Comparison of ENCODE assay signal across 9 cellular contexts in the genomic region with DNA sequence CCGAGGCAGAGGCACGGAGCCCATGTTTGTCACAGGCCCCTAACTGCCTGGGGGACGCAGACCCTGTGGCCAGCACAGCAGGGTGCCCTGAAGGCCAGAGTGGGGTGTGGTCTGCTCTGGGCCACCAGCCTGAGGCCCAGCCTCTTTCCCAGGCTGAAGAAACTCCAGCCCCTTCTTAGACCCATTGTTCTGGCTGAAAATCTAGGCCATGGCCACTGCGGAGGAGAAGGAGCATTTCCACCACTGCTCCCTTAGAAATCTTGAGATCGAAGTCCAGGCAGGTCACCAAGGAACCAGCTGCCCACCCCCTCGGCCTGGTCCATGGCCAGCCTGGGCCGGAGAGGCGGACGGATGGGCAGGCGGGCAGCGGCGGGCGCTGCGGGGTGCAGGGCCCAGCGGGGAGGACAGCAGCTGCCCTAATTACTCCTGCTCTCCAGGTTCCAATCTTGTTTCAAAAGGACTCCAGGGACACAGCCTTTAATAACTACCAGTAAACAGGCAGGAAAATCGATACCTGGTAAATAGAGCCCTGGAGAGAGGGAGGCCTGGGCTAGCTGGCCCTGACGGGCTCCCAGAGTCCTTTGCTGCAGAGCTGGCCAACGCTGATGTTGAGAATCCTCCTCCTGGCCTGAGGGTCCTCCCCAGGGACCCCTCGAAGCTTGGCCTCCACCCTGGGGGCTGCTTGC. TPM values are rescaled to one million over a fixed set of nuclear protein-coding genes. Genes with fewer than 3 reads are reported as not detected.
DNase-seq lines count a peak whose midpoint lies in the region; ATAC-seq and TF ChIP-seq lines count a peak whose summit lies in the region.
"Had no signal": no experiment of that assay in that cellular context is flagged by ENCODE, and none has a peak within 500 bp of the region (broad histone marks: within the 10 kb centered on the region; RNA-seq: fewer than 3 reads in every experiment).

No MANE protein-coding gene starts in this region.

- H3K4me3 ChIP-seq in dorsolateral prefrontal cortex = no peak overlapping the region

- H3K27me3 ChIP-seq in dorsolateral prefrontal cortex = no peaks in the 10 kb centered on the region

- no peak for TF ChIP-seq CTCF in dorsolateral prefrontal cortex (IDR thresholded peaks at IDR 0.05 in 54 of 56, conservative IDR thresholded peaks at IDR 0.05 in 2 of 56; ENCODE audit: low read depth in 1 of 56, partially characterized antibody in 56 of 56)

- DNase-seq in ELF-1 (ENCODE audit: low read depth, low spot score) (peak; percentile 78), NCI-H2107 treated with DMSO at 0.1 percent for 48 hours (lab: John Stamatoyannopoulos, UW; ENCODE audit: unreplicated experiment) (peak; percentile 93), dorsolateral prefrontal cortex (peak in 4 of 10 donors; percentile 34 to 65 (median 52)), posterior cingulate gyrus (peak in 6 of 10 donors; percentile 39 to 90 (median 60))
- no peak for DNase-seq in stimulated activated CD4-positive, alpha-beta T cell treated with anti-CD3 and anti-CD28 coated beads, Interleukin-4, amount 100 ng/mL, for 1 hour
- DNase-seq in activated CD4-positive, alpha-beta T cell treated with anti-CD3 and anti-CD28 coated beads for 1 hour = no peak
- no peak for DNase-seq in stimulated activated naive CD4-positive, alpha-beta T cell treated with Interleukin-2 at 50 U/mL for 16 hours (lab: John Stamatoyannopoulos, UW)
- DNase-seq: foreskin melanocyte had no signal

- intact Hi-C loops in dorsolateral prefrontal cortex (cut with DNase I) = no loop called here
- intact Hi-C loops in posterior cingulate gyrus (cut with DNase I) = no loop called here

- ATAC-seq in HG02840 (IDR thresholded peaks at IDR 0.05; ENCODE audit: low FRiP score, unreplicated experiment) = no peak

- H3K27ac ChIP-seq in dorsolateral prefrontal cortex = peak overlapping the region in 48 of 59 donors; percentile 6 to 72 (median 48)

RNA-seq across cellular contexts. Expression of a gene that starts 15.0 kb away (rescaled TPM):
- total RNA-seq in dorsolateral prefrontal cortex = 100 to 1,000 TPM in 1 of 120 experiments, 10 to 100 TPM in 119; 24.5 to 108 (median 51.0) TPM

Comparison
In these comparisons a context has a peak if more than half of its experiments do, and no peak if none do; other contexts are left out.
1. DNase-seq: peak in ELF-1 (single experiment), NCI-H2107 treated with DMSO at 0.1 percent for 48 hours (single experiment) and posterior cingulate gyrus (6 of 10); none in stimulated activated CD4-positive, alpha-beta T cell treated with anti-CD3 and anti-CD28 coated beads, Interleukin-4, amount 100 ng/mL, for 1 hour (single experiment), activated CD4-positive, alpha-beta T cell treated with anti-CD3 and anti-CD28 coated beads for 1 hour (single experiment) and stimulated activated naive CD4-positive, alpha-beta T cell treated with Interleukin-2 at 50 U/mL for 16 hours (single experiment).